Comparison of ENCODE assay signal across 21 cellular contexts in the genomic region with DNA sequence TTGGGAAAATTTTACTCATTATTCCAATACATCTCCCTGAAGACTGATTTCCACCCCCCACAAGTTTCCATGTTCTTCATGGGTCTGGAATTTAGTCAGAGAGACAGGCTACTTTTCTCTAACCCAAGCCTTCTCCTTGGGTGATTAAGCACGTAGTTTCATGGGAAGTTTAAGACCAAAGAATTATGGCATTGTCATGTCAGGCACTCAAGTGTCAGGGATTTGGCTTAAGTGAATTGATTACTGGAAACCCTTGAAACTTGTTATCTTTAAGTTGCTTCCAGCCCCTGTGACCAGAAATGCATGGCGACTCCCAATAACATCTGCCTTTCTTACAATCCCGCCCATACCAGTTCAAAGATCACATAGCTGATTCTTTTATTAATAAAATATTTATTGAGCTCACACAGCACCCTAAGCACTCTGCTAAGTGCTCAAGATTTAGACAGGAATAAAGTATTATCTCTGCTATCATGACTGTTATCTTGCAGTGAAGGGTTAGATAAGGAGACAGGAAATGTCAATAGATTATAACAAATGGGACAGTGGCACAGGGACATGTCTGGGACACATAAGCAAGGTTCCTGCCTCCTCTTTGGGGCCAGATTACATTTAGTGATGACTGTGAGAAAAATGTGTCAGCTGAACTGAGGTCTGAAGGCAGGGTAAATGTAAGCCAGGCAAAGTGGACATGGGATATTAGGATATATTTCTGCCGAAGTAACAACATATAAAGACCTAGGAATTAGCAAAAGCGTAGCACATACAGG.
DNase-seq lines count a peak whose midpoint lies in the region; ATAC-seq and TF ChIP-seq lines count a peak whose summit lies in the region.
"Had no signal": no experiment of that assay in that cellular context is flagged by ENCODE, and none has a peak within 500 bp of the region (broad histone marks: within the 10 kb centered on the region; RNA-seq: fewer than 3 reads in every experiment).

No MANE protein-coding gene starts in this region.

- peaks cover 5% of the 10 kb centered on the region for H3K27me3 Mint-ChIP-seq in nephron progenitor cell (ENCODE audit: low read depth, poor library complexity)
- H3K27me3 Mint-ChIP-seq: CD4-positive, CD25-positive, alpha-beta regulatory T cell had no signal

- H3K4me1 Mint-ChIP-seq in nephron progenitor cell: peaks cover 49% of the 10 kb centered on the region
- H3K4me1 Mint-ChIP-seq: CD4-positive, CD25-positive, alpha-beta regulatory T cell had no signal

- no peaks in the 10 kb centered on the region for H3K36me3 Mint-ChIP-seq in nephron progenitor cell (ENCODE audit: low read depth)
- H3K36me3 Mint-ChIP-seq: CD4-positive, CD25-positive, alpha-beta regulatory T cell had no signal

- ATAC-seq in HG03378 (IDR thresholded peaks at IDR 0.05; ENCODE audit: unreplicated experiment) (no peak), HG02884 (IDR thresholded peaks at IDR 0.05; ENCODE audit: unreplicated experiment) (no peak)
- ATAC-seq: A549, GM23338 had no signal

- peak overlapping the region; percentile 68 for H3K27ac Mint-ChIP-seq in nephron progenitor cell
- H3K27ac Mint-ChIP-seq: CD4-positive, CD25-positive, alpha-beta regulatory T cell; GM23338 had no signal

- H3K9me3 Mint-ChIP-seq in nephron progenitor cell: peaks cover 4% of the 10 kb centered on the region
- H3K9me3 Mint-ChIP-seq: GM23338 had no signal

- CTCF ChIA-PET in RWPE1 (lab: Yijun Ruan, JAX): interaction anchor here (0.6 to 0.7 kb wide), 2 partner anchors 145 to 152 kb away, joined by 3 read pairs; no protein-coding TSS in a partner anchor

- no peak overlapping the region for H3K27ac ChIP-seq in RWPE1
- H3K27ac ChIP-seq: A549, SJCRH30 had no signal

- DNase-seq in ELF-1 (ENCODE audit: low read depth, low spot score) (peak; percentile 4), NCI-H524 treated with DMSO at 0.1 percent for 48 hours (lab: John Stamatoyannopoulos, UW) (peak; percentile 40), fibroblast of the aortic adventitia (ENCODE audit: low read depth) (peak; percentile 25), nephron progenitor cell (no peak), RWPE1 (ENCODE audit: low spot score) (no peak)
- DNase-seq in activated effector memory CD4-positive, alpha-beta T cell treated with Interleukin-2 at 50 U/mL for 16 hours: no peak
- DNase-seq: BE2C; CD4-positive, CD25-positive, alpha-beta regulatory T cell; MM.1S; NCI-H1048; NCI-H1417 treated with DMSO at 0.1 percent for 48 hours; NCI-H187 treated with DMSO at 0.1 percent for 48 hours; NCI-H2107; NCI-H446 treated with DMSO at 0.1 percent for 48 hours; NK-92 treated with Interleukin-12 subunit alpha and Interleukin-12 subunit beta, amount 100 ng/mL, for 24 hours; SJCRH30 had no signal

- POLR2A ChIA-PET in RWPE1 (lab: Yijun Ruan, JAX; ENCODE audit: low non-redundant PET): no interaction called here

- no peak overlapping the region for H3K4me3 Mint-ChIP-seq in nephron progenitor cell
- H3K4me3 Mint-ChIP-seq: CD4-positive, CD25-positive, alpha-beta regulatory T cell; GM23338 had no signal

- no peak for TF ChIP-seq CTCF in fibroblast of the aortic adventitia (IDR thresholded peaks at IDR 0.05; ENCODE audit: insufficient read depth, low read length)
- TF ChIP-seq CTCF in nephron progenitor cell (IDR thresholded peaks at IDR 0.05): no peak
- no peak for TF ChIP-seq CTCF in RWPE1 (conservative IDR thresholded peaks at IDR 0.05; ENCODE audit: low read depth)

- no peak overlapping the region for H3K4me3 ChIP-seq in fibroblast of the aortic adventitia (ENCODE audit: low read depth, low read length)
- H3K4me3 ChIP-seq: A549, GM23338, HAP-1, SJCRH30 had no signal

Comparison
In these comparisons a context has a peak if more than half of its experiments do, and no peak if none do; other contexts are left out.
1. DNase-seq: peak in ELF-1 (single experiment), NCI-H524 treated with DMSO at 0.1 percent for 48 hours (single experiment) and fibroblast of the aortic adventitia (single experiment); none in nephron progenitor cell (single experiment), RWPE1 (single experiment) and activated effector memory CD4-positive, alpha-beta T cell treated with Interleukin-2 at 50 U/mL for 16 hours (single experiment).